8 cellular contexts compared by ENCODE assay signal in genomic region chr5:119355244-119355635, GRCh38. TPM values are rescaled to one million over a fixed set of nuclear protein-coding genes. Genes with fewer than 3 reads are reported as not detected.
DNase-seq lines count a peak whose midpoint lies in the region; ATAC-seq and TF ChIP-seq lines count a peak whose summit lies in the region.

No MANE protein-coding gene starts in this region.

- intact Hi-C loops in cardiac septum (cut with DNase I) (no loop called here), natural killer cell (cut with micrococcal nuclease) (loop anchor here (5.0 kb wide), 1 partner anchor 38 kb away; no protein-coding TSS in a partner anchor)

- no peaks in the 10 kb centered on the region for H3K36me3 ChIP-seq in cardiac muscle cell

- H3K27me3 Mint-ChIP-seq in T-helper 1 cell treated with Interleukin-12 subunit alpha and Interleukin-12 subunit beta and Interleukin-4 antibody, amounts not matched to agents 30 μg/mL and 1 μg/mL, for 36 hours (ENCODE audit: low read depth), result no peaks in the 10 kb centered on the region
- H3K27me3 Mint-ChIP-seq in natural killer cell (ENCODE audit: low read depth in 2 of 2), result no peaks in the 10 kb centered on the region

- H3K4me3 Mint-ChIP-seq in T-helper 1 cell treated with Interleukin-12 subunit alpha and Interleukin-12 subunit beta and Interleukin-4 antibody, amounts not matched to agents 30 μg/mL and 1 μg/mL, for 36 hours, result peak overlapping the region; percentile 95
- H3K4me3 Mint-ChIP-seq in natural killer cell, result peak overlapping the region; percentile 45

- H3K4me3 ChIP-seq in cardiac muscle cell, result peak overlapping the region; percentile 56

- TF ChIP-seq CTCF in cardiac muscle cell (IDR thresholded peaks at IDR 0.05; ENCODE audit: low read depth, low read length), result no peak
- TF ChIP-seq CTCF in natural killer cell (IDR thresholded peaks at IDR 0.05), result no peak

- peak overlapping the region; percentile 61 for H3K27ac Mint-ChIP-seq in T-helper 1 cell treated with Interleukin-12 subunit alpha and Interleukin-12 subunit beta and Interleukin-4 antibody, amounts not matched to agents 30 μg/mL and 1 μg/mL, for 36 hours
- peak overlapping the region in 1 of 2 donors; percentile 79 for H3K27ac Mint-ChIP-seq in natural killer cell

- no peaks in the 10 kb centered on the region for H3K27me3 ChIP-seq in cardiac muscle cell

- H3K9me3 ChIP-seq in cardiac muscle cell (ENCODE audit: low read depth), result no peaks in the 10 kb centered on the region

- no peaks in the 10 kb centered on the region for H3K9me3 Mint-ChIP-seq in T-helper 1 cell treated with Interleukin-12 subunit alpha and Interleukin-12 subunit beta and Interleukin-4 antibody, amounts not matched to agents 30 μg/mL and 1 μg/mL, for 36 hours
- H3K9me3 Mint-ChIP-seq in natural killer cell, result no peaks in the 10 kb centered on the region

- H3K4me1 ChIP-seq in cardiac muscle cell (ENCODE audit: low read depth), result peaks cover 36% of the 10 kb centered on the region

- no peak overlapping the region for H3K27ac ChIP-seq in cardiac muscle cell

- no peak for ATAC-seq in natural killer cell

- DNase-seq in cardiac muscle cell (ENCODE audit: low read depth in 1 of 2, low spot score in 1 of 2), result no peak
- no peak for DNase-seq in cardiac septum (ENCODE audit: low spot score)
- DNase-seq in effector CD8-positive, alpha-beta T cell (lab: John Stamatoyannopoulos, UW), result peak; percentile 4
- DNase-seq in natural killer cell, result no peak
- no peak for DNase-seq in globus pallidus (ENCODE audit: low spot score)
- no peak for DNase-seq in NCI-H748 treated with DMSO at 0.1 percent for 48 hours (lab: John Stamatoyannopoulos, UW)
- no peak for DNase-seq in NCI-H2081 (lab: John Stamatoyannopoulos, UW)

- peaks cover 72% of the 10 kb centered on the region for H3K4me1 Mint-ChIP-seq in T-helper 1 cell treated with Interleukin-12 subunit alpha and Interleukin-12 subunit beta and Interleukin-4 antibody, amounts not matched to agents 30 μg/mL and 1 μg/mL, for 36 hours (ENCODE audit: low read depth)
- peaks cover 85 to 89% of the 10 kb centered on the region in 2 donors for H3K4me1 Mint-ChIP-seq in natural killer cell

- H3K36me3 Mint-ChIP-seq in T-helper 1 cell treated with Interleukin-12 subunit alpha and Interleukin-12 subunit beta and Interleukin-4 antibody, amounts not matched to agents 30 μg/mL and 1 μg/mL, for 36 hours (ENCODE audit: low read depth), result peaks cover 29% of the 10 kb centered on the region
- H3K36me3 Mint-ChIP-seq in natural killer cell, result no peaks in the 10 kb centered on the region

RNA-seq across cellular contexts. Expression of gene TNFAIP8, which starts 0.6 kb away (rescaled TPM):
- 20.8 and 21.9 TPM in 2 replicates for total RNA-seq in cardiac muscle cell
- polyA plus RNA-seq in cardiac muscle cell, result 24.9 and 29.0 TPM in 2 replicates
- 2.6 TPM for total RNA-seq in cardiac septum
- total RNA-seq in natural killer cell, result 10 to 100 TPM; 47.6 to 87.5 (median 76.3) TPM
